Comparison of ENCODE assay signal across 20 cellular contexts in the genomic region with DNA sequence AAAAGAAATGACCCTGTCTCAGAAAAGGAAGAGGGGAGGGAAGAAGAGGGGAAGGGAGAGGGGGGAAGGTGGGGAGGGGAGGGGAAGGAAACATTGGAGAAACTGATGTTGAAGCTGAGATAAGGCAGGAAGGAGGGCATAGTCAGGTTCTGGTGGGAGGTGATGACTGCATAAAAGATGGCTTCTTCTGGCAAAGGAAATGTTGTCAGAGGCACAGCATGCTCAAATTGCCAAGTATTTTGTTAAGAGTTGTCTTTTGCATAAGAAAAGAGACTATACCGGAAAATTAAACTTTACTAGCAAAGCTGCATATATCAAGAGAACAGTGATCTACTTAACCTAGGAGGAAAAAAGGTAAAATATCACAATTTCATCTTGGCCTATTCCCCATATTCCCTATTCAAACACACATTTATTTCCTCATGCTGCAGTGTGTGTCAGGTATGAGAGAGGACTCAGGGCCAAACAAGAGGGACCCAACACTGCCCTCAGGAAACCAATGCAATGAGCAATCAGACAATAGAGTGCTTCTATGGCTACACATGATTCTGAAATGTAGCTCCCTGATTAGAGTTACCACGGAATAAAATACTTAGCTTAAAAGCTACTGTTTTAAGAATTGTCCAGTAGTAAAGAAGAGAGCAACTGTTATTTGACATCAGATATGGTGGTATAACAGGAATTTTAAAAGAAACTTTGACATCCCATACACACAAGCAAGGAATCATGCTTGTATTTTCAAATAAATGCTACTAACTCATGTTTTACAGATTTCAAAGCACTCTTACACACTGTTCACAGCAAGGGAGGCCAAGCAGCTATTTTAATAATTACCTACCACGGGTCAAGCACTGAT.
DNase-seq lines count a peak whose midpoint lies in the region; ATAC-seq and TF ChIP-seq lines count a peak whose summit lies in the region.
"Had no signal": no experiment of that assay in that cellular context is flagged by ENCODE, and none has a peak within 500 bp of the region (broad histone marks: within the 10 kb centered on the region; RNA-seq: fewer than 3 reads in every experiment).

No MANE protein-coding gene starts in this region.

- DNase-seq in Right ventricle myocardium superior (no peak), right atrium auricular region (ENCODE audit: low spot score) (no peak), body of pancreas (peak in 2 of 4 donors; percentile 16 to 17), left lobe of liver (ENCODE audit: low spot score) (no peak), type B pancreatic cell (ENCODE audit: extremely low spot score, unreplicated experiment) (no peak), osteoblast (ENCODE audit: insufficient read length, low spot score, missing footprints) (no peak), smooth muscle cell (lab: John Stamatoyannopoulos, UW; ENCODE audit: unreplicated experiment) (no peak), SHP77 treated with DMSO at 0.1 percent for 48 hours (lab: John Stamatoyannopoulos, UW) (no peak)
- DNase-seq: ACHN; activated CD4-positive, alpha-beta T cell treated with anti-CD3 and anti-CD28 coated beads for 4 hours; activated naive CD4-positive, alpha-beta T cell; aorta; CD4-positive, alpha-beta memory T cell; NCI-H446 treated with DMSO at 0.1 percent for 48 hours; OCI-M1; stimulated activated naive CD8-positive, alpha-beta T cell treated with anti-CD3 and anti-CD28 coated beads, Interleukin-15, amount 100 ng/mL, for 72 hours; T-helper 9 cell had no signal

- no peak overlapping the region for H3K9ac ChIP-seq in smooth muscle cell (ENCODE audit: low read depth)

- no peaks in the 10 kb centered on the region for H3K9me3 Mint-ChIP-seq in type B pancreatic cell
- H3K9me3 Mint-ChIP-seq: CD4-positive, alpha-beta memory T cell; stimulated activated naive CD8-positive, alpha-beta T cell treated with anti-CD3 and anti-CD28 coated beads, Interleukin-15, amount 100 ng/mL, for 72 hours had no signal

- H3K4me1 ChIP-seq in right atrium auricular region, result peaks cover 0 to 7% of the 10 kb centered on the region in 2 donors
- H3K4me1 ChIP-seq in body of pancreas, result peaks cover 53% of the 10 kb centered on the region
- H3K4me1 ChIP-seq in osteoblast (ENCODE audit: insufficient read depth, low read length), result no peaks in the 10 kb centered on the region
- no peaks in the 10 kb centered on the region for H3K4me1 ChIP-seq in smooth muscle cell (ENCODE audit: low read depth)

- H3K27ac ChIP-seq in right atrium auricular region (no peak overlapping the region), body of pancreas (peak overlapping the region; percentile 42 to 81 (median 76)), osteoblast (ENCODE audit: low read depth, low read length) (no peak overlapping the region), smooth muscle cell (ENCODE audit: low read depth) (no peak overlapping the region)
- H3K27ac ChIP-seq: HL-60 had no signal

- no peak for TF ChIP-seq POLR2A in body of pancreas (IDR thresholded peaks at IDR 0.05)

- peak; percentile 48 for ATAC-seq in Right ventricle myocardium superior (ENCODE audit: poor library complexity)
- ATAC-seq in body of pancreas, result peak; percentile 53
- ATAC-seq in left lobe of liver, result peak; percentile 66
- ATAC-seq: esophagus mucosa; stimulated activated naive CD8-positive, alpha-beta T cell treated with anti-CD3 and anti-CD28 coated beads, Interleukin-15, amount 100 ng/mL, for 72 hours had no signal

- H4K20me1 ChIP-seq in osteoblast (ENCODE audit: insufficient read depth, low read length) (no peaks in the 10 kb centered on the region), smooth muscle cell (ENCODE audit: low read depth) (peaks cover 5% of the 10 kb centered on the region)

- peaks cover 19% of the 10 kb centered on the region for H3K36me3 Mint-ChIP-seq in type B pancreatic cell

- H3K4me1 Mint-ChIP-seq in type B pancreatic cell (ENCODE audit: unreplicated experiment), result peaks cover 18% of the 10 kb centered on the region
- H3K4me1 Mint-ChIP-seq: stimulated activated naive CD8-positive, alpha-beta T cell treated with anti-CD3 and anti-CD28 coated beads, Interleukin-15, amount 100 ng/mL, for 72 hours had no signal

- no peak overlapping the region for H3K4me3 ChIP-seq in right atrium auricular region
- H3K4me3 ChIP-seq in body of pancreas, result no peak overlapping the region
- no peak overlapping the region for H3K4me3 ChIP-seq in osteoblast (ENCODE audit: insufficient read depth, low read length)
- no peak overlapping the region for H3K4me3 ChIP-seq in smooth muscle cell

- H3K9me3 ChIP-seq in right atrium auricular region (no peaks in the 10 kb centered on the region), body of pancreas (no peaks in the 10 kb centered on the region), osteoblast (ENCODE audit: low read depth, low read length) (no peaks in the 10 kb centered on the region), smooth muscle cell (replicated peaks; ENCODE audit: low read depth) (no peaks in the 10 kb centered on the region)

- H2AFZ ChIP-seq in osteoblast (ENCODE audit: low read length), result no peak overlapping the region
- H2AFZ ChIP-seq in smooth muscle cell (ENCODE audit: low read depth), result no peak overlapping the region

- peaks cover 19% of the 10 kb centered on the region for H3K36me3 ChIP-seq in right atrium auricular region
- no peaks in the 10 kb centered on the region for H3K36me3 ChIP-seq in body of pancreas (replicated peaks in 1 of 2; ENCODE audit: insufficient read depth in 1 of 2, low read depth in 2 of 2)
- peaks cover 6% of the 10 kb centered on the region for H3K36me3 ChIP-seq in osteoblast (ENCODE audit: insufficient read depth, low read length)
- H3K36me3 ChIP-seq in smooth muscle cell (ENCODE audit: low read depth), result peaks cover 6% of the 10 kb centered on the region

- 45% methylated on average over 3 of the region's 3 CpGs for WGBS in body of pancreas, 2 donors
- WGBS in smooth muscle cell (ENCODE audit: low lambda C conversion rate), result 90% methylated on average over 3 of the region's 3 CpGs

- TF ChIP-seq CTCF in right atrium auricular region (IDR thresholded peaks at IDR 0.05), result no peak
- no peak for TF ChIP-seq CTCF in body of pancreas (IDR thresholded peaks at IDR 0.05)
- TF ChIP-seq CTCF in type B pancreatic cell (conservative IDR thresholded peaks at IDR 0.05), result no peak
- no peak for TF ChIP-seq CTCF in osteoblast (IDR thresholded peaks at IDR 0.05; ENCODE audit: extremely low read depth, low read depth, low read length)
- no peak for TF ChIP-seq CTCF in smooth muscle cell (IDR thresholded peaks at IDR 0.05; ENCODE audit: borderline replicate concordance, insufficient read depth, poor library complexity, severe bottlenecking)

- H3F3A ChIP-seq in smooth muscle cell (ENCODE audit: low read depth), result no peaks in the 10 kb centered on the region

- H3K27me3 ChIP-seq in right atrium auricular region (no peaks in the 10 kb centered on the region), body of pancreas (no peaks in the 10 kb centered on the region), osteoblast (ENCODE audit: insufficient read depth, low read length) (no peaks in the 10 kb centered on the region), smooth muscle cell (ENCODE audit: low read depth) (no peaks in the 10 kb centered on the region)

- no peak overlapping the region for H3K4me3 Mint-ChIP-seq in type B pancreatic cell
- H3K4me3 Mint-ChIP-seq: CD4-positive, alpha-beta memory T cell; stimulated activated naive CD8-positive, alpha-beta T cell treated with anti-CD3 and anti-CD28 coated beads, Interleukin-15, amount 100 ng/mL, for 72 hours had no signal

- no peak overlapping the region for H3K4me2 ChIP-seq in osteoblast (ENCODE audit: insufficient read depth, low read length)
- H3K4me2 ChIP-seq in smooth muscle cell, result no peak overlapping the region

- H3K27ac Mint-ChIP-seq in type B pancreatic cell, result peak overlapping the region; percentile 16
- H3K27ac Mint-ChIP-seq: stimulated activated naive CD8-positive, alpha-beta T cell treated with anti-CD3 and anti-CD28 coated beads, Interleukin-15, amount 100 ng/mL, for 72 hours had no signal

- no peaks in the 10 kb centered on the region for H3K27me3 Mint-ChIP-seq in type B pancreatic cell
- H3K27me3 Mint-ChIP-seq: CD4-positive, alpha-beta memory T cell; progenitor cell of endocrine pancreas; stimulated activated naive CD8-positive, alpha-beta T cell treated with anti-CD3 and anti-CD28 coated beads, Interleukin-15, amount 100 ng/mL, for 72 hours had no signal

- intact Hi-C loops in Right ventricle myocardium superior (cut with DNase I) (no loop called here), body of pancreas (cut with DNase I) (no loop called here)

- H3K79me2 ChIP-seq in osteoblast (ENCODE audit: insufficient read depth, low read length) (no peaks in the 10 kb centered on the region), smooth muscle cell (ENCODE audit: low read depth) (no peaks in the 10 kb centered on the region)

Comparison
In these comparisons a context has a peak if more than half of its experiments do, and no peak if none do; other contexts are left out.
1. H3K27ac ChIP-seq: peak in body of pancreas (4 of 4); none in right atrium auricular region (0 of 2), osteoblast (single experiment) and smooth muscle cell (single experiment).
2. Peak in every context shown above with its lines, with median percentiles within 50 percentile points of each other: ATAC-seq.